ENCODE assay signal across 1 cellular context in the genomic region with DNA sequence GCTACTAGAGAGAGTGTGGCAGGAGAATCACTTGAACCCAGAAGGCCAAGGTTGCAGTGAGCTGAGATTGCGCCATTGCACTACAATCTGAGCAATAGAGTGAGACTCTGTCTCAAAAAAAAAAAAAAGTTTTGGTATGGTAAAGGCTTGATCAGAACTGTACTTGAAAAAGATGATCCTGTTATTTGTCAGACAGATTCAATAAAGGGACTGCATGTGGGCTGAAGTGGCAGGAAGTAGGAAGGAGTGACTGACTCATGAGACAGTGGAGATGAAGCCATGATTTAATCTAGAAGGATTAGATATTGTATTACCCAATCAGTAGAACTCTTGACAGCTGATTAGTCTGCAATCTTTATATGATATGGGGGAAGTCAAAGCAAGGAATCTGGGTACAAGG.
TF ChIP-seq lines count a peak whose summit lies in the region.

No MANE protein-coding gene starts in this region.

TF ChIP-seq in IMR-90, 13 proteins besides CTCF, POLR2A, EP300 and RAD21:
- no peak for TF ChIP-seq MAFK (IDR thresholded peaks at IDR 0.05; ENCODE audit: low read depth, low read length)
- no peak for TF ChIP-seq FOS (IDR thresholded peaks at IDR 0.05; ENCODE audit: low read depth, low read length)
TF ChIP-seq in IMR-90: peak in this region for 0.
